21 cellular contexts compared by ENCODE assay signal in genomic region chr1:109767596-109768334, GRCh38. TPM values are rescaled to one million over a fixed set of nuclear protein-coding genes. Genes with fewer than 3 reads are reported as not detected.
DNase-seq lines count a peak whose midpoint lies in the region; ATAC-seq and TF ChIP-seq lines count a peak whose summit lies in the region.
"Had no signal": no experiment of that assay in that cellular context is flagged by ENCODE, and none has a peak within 500 bp of the region (broad histone marks: within the 10 kb centered on the region; RNA-seq: fewer than 3 reads in every experiment).

No MANE protein-coding gene starts in this region.

- H3K27me3 Mint-ChIP-seq in activated CD8-positive, alpha-beta memory T cell treated with anti-CD3 and anti-CD28 coated beads, Interleukin-2, amount 10 ng/mL, durations not matched to agents 7 days and 5 days, result no peaks in the 10 kb centered on the region
- peaks cover 0 to 2% (median 1%) of the 10 kb centered on the region in 3 donors for H3K27me3 Mint-ChIP-seq in immature natural killer cell (ENCODE audit: low read depth in 3 of 3)
- H3K27me3 Mint-ChIP-seq: activated T-cell treated with anti-CD3 and anti-CD28 coated beads, Interleukin-2, amount 50 U/mL, for 24 hours had no signal

- no peak overlapping the region for H3K27ac Mint-ChIP-seq in activated CD8-positive, alpha-beta memory T cell treated with anti-CD3 and anti-CD28 coated beads, Interleukin-2, amount 10 ng/mL, durations not matched to agents 7 days and 5 days
- H3K27ac Mint-ChIP-seq in immature natural killer cell, result no peak overlapping the region
- H3K27ac Mint-ChIP-seq: activated T-cell treated with anti-CD3 and anti-CD28 coated beads, Interleukin-2, amount 50 U/mL, for 24 hours had no signal

- no peak overlapping the region for H2AFZ ChIP-seq in SK-N-SH (ENCODE audit: low read depth)

- H4K20me1 ChIP-seq in SK-N-SH (ENCODE audit: insufficient read depth), result no peaks in the 10 kb centered on the region

- no peak for TF ChIP-seq EP300 in SK-N-SH (IDR thresholded peaks at IDR 0.05; ENCODE audit: borderline replicate concordance in 1 of 2, low read depth in 1 of 2, low read length in 1 of 2)

- H3K9me3 Mint-ChIP-seq in activated CD8-positive, alpha-beta memory T cell treated with anti-CD3 and anti-CD28 coated beads, Interleukin-2, amount 10 ng/mL, durations not matched to agents 7 days and 5 days (ENCODE audit: low read depth), result no peaks in the 10 kb centered on the region
- H3K9me3 Mint-ChIP-seq in immature natural killer cell, result no peaks in the 10 kb centered on the region
- H3K9me3 Mint-ChIP-seq: activated T-cell treated with anti-CD3 and anti-CD28 coated beads, Interleukin-2, amount 50 U/mL, for 24 hours had no signal

- no peaks in the 10 kb centered on the region for H3K79me2 ChIP-seq in SK-N-SH (ENCODE audit: insufficient read depth)

- ATAC-seq in activated CD8-positive, alpha-beta memory T cell treated with anti-CD3 and anti-CD28 coated beads, Interleukin-2, amount 10 ng/mL, durations not matched to agents 7 days and 5 days, result no peak
- ATAC-seq: A549 had no signal

- H3K9ac ChIP-seq in colonic mucosa (ENCODE audit: low read depth in 2 of 2, low read length in 2 of 2), result no peak overlapping the region
- peak overlapping the region; percentile 12 for H3K9ac ChIP-seq in mucosa of stomach (ENCODE audit: low read length)
- H3K9ac ChIP-seq in SK-N-SH, result no peak overlapping the region

- no peaks in the 10 kb centered on the region for H3F3A ChIP-seq in SK-N-SH (replicated peaks; ENCODE audit: insufficient read depth)

- H3K4me1 Mint-ChIP-seq in activated CD8-positive, alpha-beta memory T cell treated with anti-CD3 and anti-CD28 coated beads, Interleukin-2, amount 10 ng/mL, durations not matched to agents 7 days and 5 days, result peaks cover 3% of the 10 kb centered on the region
- H3K4me1 Mint-ChIP-seq in immature natural killer cell, result no peaks in the 10 kb centered on the region

- no peak overlapping the region for H3K4me3 Mint-ChIP-seq in activated CD8-positive, alpha-beta memory T cell treated with anti-CD3 and anti-CD28 coated beads, Interleukin-2, amount 10 ng/mL, durations not matched to agents 7 days and 5 days
- no peak overlapping the region for H3K4me3 Mint-ChIP-seq in immature natural killer cell
- H3K4me3 Mint-ChIP-seq: activated T-cell treated with anti-CD3 and anti-CD28 coated beads, Interleukin-2, amount 50 U/mL, for 24 hours had no signal

- no peaks in the 10 kb centered on the region for H3K27me3 ChIP-seq in colonic mucosa
- H3K27me3 ChIP-seq in mucosa of stomach (ENCODE audit: control insufficient read depth, insufficient read depth, low read length), result no peaks in the 10 kb centered on the region
- H3K27me3 ChIP-seq in tibial artery, result no peaks in the 10 kb centered on the region
- no peaks in the 10 kb centered on the region for H3K27me3 ChIP-seq in SK-N-SH (ENCODE audit: insufficient read depth)

- no peak overlapping the region for H3K4me3 ChIP-seq in colonic mucosa
- H3K4me3 ChIP-seq in mucosa of stomach (ENCODE audit: low read length), result no peak overlapping the region
- H3K4me3 ChIP-seq in tibial artery, result no peak overlapping the region
- no peak overlapping the region for H3K4me3 ChIP-seq in SK-N-SH (ENCODE audit: low read depth in 2 of 2, low read length in 1 of 2)
- H3K4me3 ChIP-seq: A549, skin epidermis had no signal

- no peaks in the 10 kb centered on the region for H3K36me3 Mint-ChIP-seq in activated CD8-positive, alpha-beta memory T cell treated with anti-CD3 and anti-CD28 coated beads, Interleukin-2, amount 10 ng/mL, durations not matched to agents 7 days and 5 days
- H3K36me3 Mint-ChIP-seq in immature natural killer cell, result no peaks in the 10 kb centered on the region

- TF ChIP-seq RAD21 in SK-N-SH (IDR thresholded peaks at IDR 0.05; ENCODE audit: low read length), result no peak

- H3K9me2 ChIP-seq in SK-N-SH, result no peaks in the 10 kb centered on the region

- no peak overlapping the region for H3K4me2 ChIP-seq in SK-N-SH
- H3K4me2 ChIP-seq: A549 had no signal

- POLR2A ChIA-PET in SK-N-SH (lab: Yijun Ruan, JAX), result no interaction called here

- 89% methylated on average over 9 of the region's 10 CpGs for WGBS in SK-N-SH (ENCODE audit: low lambda C conversion rate)

- H3K36me3 ChIP-seq in colonic mucosa, result no peaks in the 10 kb centered on the region
- no peaks in the 10 kb centered on the region for H3K36me3 ChIP-seq in mucosa of stomach (ENCODE audit: control insufficient read depth, insufficient read depth, low read length)
- no peaks in the 10 kb centered on the region for H3K36me3 ChIP-seq in tibial artery
- H3K36me3 ChIP-seq in SK-N-SH (replicated peaks in 1 of 2; ENCODE audit: control insufficient read depth in 1 of 2, insufficient read depth in 2 of 2, low read length in 1 of 2), result no peaks in the 10 kb centered on the region

- CTCF ChIA-PET in activated CD8-positive, alpha-beta memory T cell treated with anti-CD3 and anti-CD28 coated beads, Interleukin-2, amount 10 ng/mL, durations not matched to agents 7 days and 5 days (lab: Charles Lee), result interaction anchor here (1.3 to 24.4 kb wide), 3 partner anchors 110 to 215 kb away, joined by 3 to 790 read pairs (median 269); partner anchors contain the start of gene AHCYL1
- CTCF ChIA-PET in SK-N-SH (lab: Yijun Ruan, JAX), result interaction anchor here (27.7 kb wide), 1 partner anchor 213 kb away, joined by 822 read pairs; the partner anchor contains the start of gene AHCYL1

- H3K4me1 ChIP-seq in colonic mucosa (peaks cover 9% of the 10 kb centered on the region), mucosa of stomach (ENCODE audit: control insufficient read depth, insufficient read depth, low read length) (peaks cover 42% of the 10 kb centered on the region), tibial artery (peaks cover 0 to 15% (median 2%) of the 10 kb centered on the region in 4 donors), SK-N-SH (ENCODE audit: control insufficient read depth in 1 of 2, insufficient read depth in 2 of 2, low read depth in 1 of 2, low read length in 1 of 2) (peaks cover 4 to 8% of the 10 kb centered on the region in 2 experiments; a peak in 2 of 4 replicates)

- H3K27ac ChIP-seq in colonic mucosa (no peak overlapping the region), tibial artery (peak overlapping the region; percentile 35 to 53), SK-N-SH (ENCODE audit: low read depth in 2 of 2, low read length in 1 of 2) (no peak overlapping the region)
- H3K27ac ChIP-seq: A549, C4-2B had no signal

- intact Hi-C loops in colonic mucosa (cut with DNase I) (no loop called here), tibial artery (cut with DNase I; ENCODE audit: low total_unique reads) (no loop called here)

- DNase-seq in activated CD8-positive, alpha-beta memory T cell treated with anti-CD3 and anti-CD28 coated beads, Interleukin-2, amount 50 U/mL, for 4 hours, result peak; percentile 9
- DNase-seq in activated CD8-positive, alpha-beta memory T cell treated with anti-CD3 and anti-CD28 coated beads, Interleukin-2, amount 10 ng/mL, durations not matched to agents 7 days and 5 days, result no peak
- peak; percentile 16 for DNase-seq in colonic mucosa
- peak in 1 of 2 donors; percentile 53 for DNase-seq in tibial artery
- DNase-seq in SK-N-SH, result no peak
- DNase-seq in activated T-cell treated with anti-CD3 and anti-CD28 coated beads, Interleukin-2, amount 50 U/mL, for 1 hour, result no peak
- no peak for DNase-seq in immature natural killer cell
- DNase-seq: activated CD4-positive, alpha-beta T cell treated with anti-CD3 and anti-CD28 coated beads for 48 hours; cerebellar nuclear complex; MM.1S; NCI-H187; SIG-M5; stimulated activated CD4-positive, alpha-beta T cell treated with anti-CD3 and anti-CD28 coated beads, Interleukin-4, amount 100 ng/mL, for 4 hours; stimulated activated CD8-positive, alpha-beta memory T cell treated with anti-CD3 and anti-CD28 coated beads, Interleukin-4, amount 100 ng/mL, for 48 hours; trophoblast cell had no signal

- H3K9me3 ChIP-seq in colonic mucosa (no peaks in the 10 kb centered on the region), mucosa of stomach (ENCODE audit: control insufficient read depth, low read length) (no peaks in the 10 kb centered on the region), tibial artery (no peaks in the 10 kb centered on the region), SK-N-SH (no peaks in the 10 kb centered on the region)
- H3K9me3 ChIP-seq: A549 had no signal

- no peak for TF ChIP-seq CTCF in colonic mucosa (IDR thresholded peaks at IDR 0.05)
- TF ChIP-seq CTCF in tibial artery (IDR thresholded peaks at IDR 0.05), result no peak
- TF ChIP-seq CTCF in SK-N-SH (IDR thresholded peaks at IDR 0.05), result no peak

TF ChIP-seq in SK-N-SH, 30 proteins besides CTCF, POLR2A, EP300 and RAD21 (continues in another document):
- no peak for TF ChIP-seq ELF1 (IDR thresholded peaks at IDR 0.05)
- TF ChIP-seq MXI1 (IDR thresholded peaks at IDR 0.05; ENCODE audit: low read depth, low read length), result no peak
- TF ChIP-seq RXRA (IDR thresholded peaks at IDR 0.05; ENCODE audit: borderline replicate concordance, low read depth), result no peak
- no peak for TF ChIP-seq RCOR1 (IDR thresholded peaks at IDR 0.05; ENCODE audit: low read length)

RNA-seq across cellular contexts. Expression of gene EPS8L3, which starts 4.0 kb away (rescaled TPM):
- total RNA-seq in activated CD8-positive, alpha-beta memory T cell treated with anti-CD3 and anti-CD28 coated beads, Interleukin-2, amount 10 ng/mL, durations not matched to agents 7 days and 5 days, result not detected
- total RNA-seq in colonic mucosa, result 100 to 1,000 TPM; 283 to 290 TPM
- polyA plus RNA-seq in SK-N-SH (2012; rRNA removed), result not detected in 2 replicates
- polyA plus RNA-seq in SK-N-SH (2012; cell fraction: cytosol; rRNA removed), result not detected in 2 replicates
- not detected in 2 replicates for polyA plus RNA-seq in SK-N-SH (2012; cell fraction: nucleus; rRNA removed)
- polyA plus RNA-seq in immature natural killer cell, result under 1 TPM in 2 of 3 donors, not detected in 1; 0.09 to 0.13 TPM
- total RNA-seq: osteocyte had no signal

RNA-seq across cellular contexts. Expression of gene GSTM3, which starts 26.9 kb away (rescaled TPM):
- 1 to 10 TPM; 2.1 to 3.2 TPM for total RNA-seq in activated CD8-positive, alpha-beta memory T cell treated with anti-CD3 and anti-CD28 coated beads, Interleukin-2, amount 10 ng/mL, durations not matched to agents 7 days and 5 days
- 10 to 100 TPM in 1 of 2 donors, 1 to 10 TPM in 1; 4.9 to 24.6 TPM for total RNA-seq in colonic mucosa
- polyA plus RNA-seq in SK-N-SH (2012; rRNA removed) (84.9 and 86.6 TPM in 2 replicates), immature natural killer cell (1 to 10 TPM; 1.1 to 7.1 (median 5.9) TPM)
- 101 and 104 TPM in 2 replicates for polyA plus RNA-seq in SK-N-SH (2012; cell fraction: cytosol; rRNA removed)
- polyA plus RNA-seq in SK-N-SH (2012; cell fraction: nucleus; rRNA removed), result 44.0 and 59.3 TPM in 2 replicates

RNA-seq across cellular contexts. Expression of gene GSTM5, which starts 55.7 kb away (rescaled TPM):
- not detected for total RNA-seq in activated CD8-positive, alpha-beta memory T cell treated with anti-CD3 and anti-CD28 coated beads, Interleukin-2, amount 10 ng/mL, durations not matched to agents 7 days and 5 days
- total RNA-seq in colonic mucosa, result 1 to 10 TPM; 2.0 to 3.0 TPM
- polyA plus RNA-seq in SK-N-SH (2012; rRNA removed), result not detected in 2 replicates
- polyA plus RNA-seq in SK-N-SH (2012; cell fraction: cytosol; rRNA removed), result not detected in 2 replicates
- not detected in 2 replicates for polyA plus RNA-seq in SK-N-SH (2012; cell fraction: nucleus; rRNA removed)
- polyA plus RNA-seq in immature natural killer cell, result under 1 TPM in 1 of 3 donors, not detected in 2; 0.23 TPM
- total RNA-seq: osteocyte had no signal
- polyA plus RNA-seq: A549 had no signal

Comparison
In these comparisons a context has a peak if more than half of its experiments do, and no peak if none do; other contexts are left out.
1. DNase-seq: peak in activated CD8-positive, alpha-beta memory T cell treated with anti-CD3 and anti-CD28 coated beads, Interleukin-2, amount 50 U/mL, for 4 hours (single experiment) and colonic mucosa (single experiment); none in activated CD8-positive, alpha-beta memory T cell treated with anti-CD3 and anti-CD28 coated beads, Interleukin-2, amount 10 ng/mL, durations not matched to agents 7 days and 5 days (single experiment), SK-N-SH (single experiment), activated T-cell treated with anti-CD3 and anti-CD28 coated beads, Interleukin-2, amount 50 U/mL, for 1 hour (single experiment) and immature natural killer cell (0 of 3).
2. H3K27ac ChIP-seq: peak in tibial artery (2 of 2); none in colonic mucosa (single experiment) and SK-N-SH (0 of 2).
3. RNA of gene EPS8L3, which starts 4.0 kb away (total RNA-seq): 283 to 290 TPM in colonic mucosa; not detected in activated CD8-positive, alpha-beta memory T cell treated with anti-CD3 and anti-CD28 coated beads, Interleukin-2, amount 10 ng/mL, durations not matched to agents 7 days and 5 days; every median in the first group is over 100 times any median in the second.